23 cellular contexts compared by ENCODE assay signal in genomic region chr9:129878253-129878652, GRCh38.
"Had no signal": no experiment of that assay in that cellular context is flagged by ENCODE, and none has a peak within 500 bp of the region (broad histone marks: within the 10 kb centered on the region; RNA-seq: fewer than 3 reads in every experiment).

No MANE protein-coding gene starts in this region.

- H3K27me3 ChIP-seq: brain microvascular endothelial cell, dorsolateral prefrontal cortex, neutrophil, right lobe of liver, suprapubic skin had no signal

- H3K9me3 Mint-ChIP-seq: naive B cell; stimulated activated naive CD8-positive, alpha-beta T cell treated with anti-CD3 and anti-CD28 coated beads, Interleukin-15, amount 100 ng/mL, for 72 hours; type B pancreatic cell; WTC11 had no signal

- H3K27ac Mint-ChIP-seq: naive B cell; stimulated activated naive CD8-positive, alpha-beta T cell treated with anti-CD3 and anti-CD28 coated beads, Interleukin-15, amount 100 ng/mL, for 72 hours; type B pancreatic cell; WTC11 had no signal

- H3K4me3 ChIP-seq: dorsolateral prefrontal cortex, mucosa of descending colon, right lobe of liver, suprapubic skin had no signal

- H3K4me1 ChIP-seq: parathyroid adenoma, right lobe of liver, suprapubic skin had no signal

- H3K27ac ChIP-seq: brain microvascular endothelial cell, dorsolateral prefrontal cortex, epithelial cell of prostate, neutrophil, parathyroid adenoma, right lobe of liver, suprapubic skin had no signal

- H3K4me1 Mint-ChIP-seq: naive B cell, WTC11 had no signal

- H3K9me3 ChIP-seq: mucosa of descending colon, neutrophil, right lobe of liver, suprapubic skin had no signal

- FAIRE-seq: colon, islet of Langerhans, small intestine had no signal

- H3K27me3 Mint-ChIP-seq: naive B cell; stimulated activated naive CD8-positive, alpha-beta T cell treated with anti-CD3 and anti-CD28 coated beads, Interleukin-15, amount 100 ng/mL, for 72 hours; type B pancreatic cell had no signal

- DNase-seq: activated CD4-positive, alpha-beta T cell treated with anti-CD3 and anti-CD28 coated beads for 4 hours; aorta; brain microvascular endothelial cell; central memory CD4-positive, alpha-beta T cell; dorsolateral prefrontal cortex; foreskin fibroblast; left cardiac atrium; mesenchymal stem cell; naive B cell; right lobe of liver; small intestine; stimulated activated CD4-positive, alpha-beta T cell treated with anti-CD3 and anti-CD28 coated beads, Interleukin-15, amount 100 ng/mL, for 24 hours; stimulated activated CD4-positive, alpha-beta T cell treated with anti-CD3 and anti-CD28 coated beads, Interleukin-4, amount 100 ng/mL, for 1 hour; stimulated activated naive CD8-positive, alpha-beta T cell treated with anti-CD3 and anti-CD28 coated beads, Interleukin-15, amount 100 ng/mL, for 72 hours had no signal

- H3K4me3 Mint-ChIP-seq: naive B cell; stimulated activated naive CD8-positive, alpha-beta T cell treated with anti-CD3 and anti-CD28 coated beads, Interleukin-15, amount 100 ng/mL, for 72 hours; type B pancreatic cell; WTC11 had no signal

- ATAC-seq: left cardiac atrium; mucosa of descending colon; right lobe of liver; stimulated activated naive CD8-positive, alpha-beta T cell treated with anti-CD3 and anti-CD28 coated beads, Interleukin-15, amount 100 ng/mL, for 72 hours; WTC11 had no signal
